In the genomic region with DNA sequence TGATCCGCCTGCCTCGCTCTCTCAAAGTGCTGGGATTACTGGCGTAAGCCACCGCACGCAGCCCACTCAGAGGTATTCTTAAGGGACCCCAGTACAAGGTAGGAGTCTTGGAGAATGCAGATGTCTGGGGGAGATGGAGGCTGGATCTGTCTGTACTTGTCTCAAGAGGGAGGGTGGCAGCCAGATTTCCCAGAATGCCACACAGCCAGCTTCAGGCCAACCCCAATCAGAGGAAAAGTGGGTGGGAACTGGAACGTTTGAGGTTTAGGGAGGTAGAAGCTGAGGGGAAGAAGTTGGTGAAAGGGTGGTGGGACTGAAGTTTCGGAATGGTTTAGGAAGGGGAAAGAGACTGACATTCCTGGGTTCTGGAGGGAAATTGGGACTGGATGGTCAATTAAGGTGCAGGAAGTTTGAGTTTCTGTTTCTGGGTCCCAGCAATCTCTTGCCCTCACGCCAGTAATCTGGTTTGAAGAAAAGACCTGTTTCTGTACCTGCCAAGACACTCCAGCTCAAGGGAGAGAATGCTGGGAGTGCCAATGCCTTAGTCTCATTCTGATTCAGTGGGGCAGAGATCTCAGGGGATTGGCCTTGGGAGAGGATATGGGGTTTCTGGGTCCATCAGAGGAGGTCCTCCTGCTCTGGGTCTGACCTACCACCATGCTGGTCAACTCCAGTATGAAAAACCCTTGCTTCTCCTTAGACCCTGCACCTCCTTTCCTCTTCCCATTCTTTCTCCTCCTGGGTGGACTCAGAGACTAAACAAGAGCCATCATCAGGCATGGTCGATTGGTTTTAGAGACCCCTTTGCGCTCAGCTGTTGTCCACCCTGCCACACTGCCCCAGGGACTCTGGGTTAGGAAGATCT, we compare ENCODE assay signal across 16 cellular contexts. TPM values are rescaled to one million over a fixed set of nuclear protein-coding genes. Genes with fewer than 3 reads are reported as not detected.
DNase-seq lines count a peak whose midpoint lies in the region; ATAC-seq and TF ChIP-seq lines count a peak whose summit lies in the region.
"Had no signal": no experiment of that assay in that cellular context is flagged by ENCODE, and none has a peak within 500 bp of the region (broad histone marks: within the 10 kb centered on the region; RNA-seq: fewer than 3 reads in every experiment).

No MANE protein-coding gene starts in this region.

- H3K23ac ChIP-seq in mesendoderm (ENCODE audit: low read length) = no peak overlapping the region

- ATAC-seq in Right ventricle myocardium superior (ENCODE audit: poor library complexity) = no peak
- no peak for ATAC-seq in left ventricle myocardium superior
- no peak for ATAC-seq in HG03159 (IDR thresholded peaks at IDR 0.05; ENCODE audit: unreplicated experiment)
- ATAC-seq in GM19351 (IDR thresholded peaks at IDR 0.05; ENCODE audit: unreplicated experiment) = no peak
- ATAC-seq: stimulated activated naive CD8-positive, alpha-beta T cell treated with anti-CD3 and anti-CD28 coated beads, Interleukin-15, amount 100 ng/mL, for 72 hours had no signal

- H3K36me3 ChIP-seq in mesendoderm (ENCODE audit: control insufficient read depth, insufficient read depth, low read length) (peaks cover 15% of the 10 kb centered on the region), vagina (peaks cover 7 to 29% of the 10 kb centered on the region in 2 donors)
- H3K36me3 ChIP-seq: ovary had no signal

- TF ChIP-seq CTCF in MCF 10A (IDR thresholded peaks at IDR 0.05; ENCODE audit: unreplicated experiment) (no peak), vagina (IDR thresholded peaks at IDR 0.05) (no peak)

- no peak for TF ChIP-seq POLR2A in vagina (IDR thresholded peaks at IDR 0.05)

- H3K9me3 ChIP-seq in vagina = no peaks in the 10 kb centered on the region
- H3K9me3 ChIP-seq: lower lobe of right lung, ovary had no signal

- peaks cover 2% of the 10 kb centered on the region for H3K79me1 ChIP-seq in mesendoderm (ENCODE audit: low read length)

- H3K56ac ChIP-seq in mesendoderm (ENCODE audit: low read length) = peak overlapping the region; percentile 11

- H3K27ac ChIP-seq in mesendoderm (ENCODE audit: low read depth, low read length) (no peak overlapping the region), vagina (peak overlapping the region; percentile 7)
- H3K27ac ChIP-seq: lower lobe of right lung, ovary had no signal

- intact Hi-C loops in Right ventricle myocardium superior (cut with DNase I) = no loop called here
- intact Hi-C loops in left ventricle myocardium superior (cut with micrococcal nuclease) = no loop called here
- intact Hi-C loops in MCF 10A (cut with micrococcal nuclease) = no loop called here
- intact Hi-C loops in vagina (cut with DNase I) = no loop called here

- H3K79me2 ChIP-seq in mesendoderm (ENCODE audit: control insufficient read depth, insufficient read depth, low read length) = no peaks in the 10 kb centered on the region

- H3K4me3 ChIP-seq in mesendoderm (ENCODE audit: low read length) (no peak overlapping the region), vagina (no peak overlapping the region)
- H3K4me3 ChIP-seq: lower lobe of right lung, ovary had no signal

- WGBS in mesendoderm (ENCODE audit: extremely low coverage, insufficient coverage, low lambda C conversion rate) = no CpG with 5 or more reads among the region's 10 CpGs

- H3K36me3 Mint-ChIP-seq in MCF 10A (ENCODE audit: insufficient read depth, unreplicated experiment) = peaks cover 35% of the 10 kb centered on the region
- H3K36me3 Mint-ChIP-seq: IgD-negative memory B cell had no signal

- POLR2A ChIA-PET in MCF 10A (lab: Yijun Ruan, JAX) = interaction anchor here (0.6 to 1.9 kb wide), 5 partner anchors 12 to 718 kb away, joined by 3 to 5 read pairs (median 3); no protein-coding TSS in a partner anchor

- no peak overlapping the region for H4K8ac ChIP-seq in mesendoderm (ENCODE audit: low read depth, low read length)

- no TSS peak for BruUV-seq in MCF 10A (replicated peaks; lab: Mats Ljungman, UMichigan)

- no peak overlapping the region for H3K4ac ChIP-seq in mesendoderm (ENCODE audit: low read depth, low read length)

- H3K4me3 Mint-ChIP-seq in MCF 10A (ENCODE audit: unreplicated experiment) = no peak overlapping the region

- H3K27ac Mint-ChIP-seq in MCF 10A (ENCODE audit: low read depth, unreplicated experiment) = peak overlapping the region; percentile 31

- DNase-seq in Right ventricle myocardium superior (peak; percentile 18), left ventricle myocardium superior (no peak), MCF 10A (ENCODE audit: unreplicated experiment) (peak; percentile 28), mesendoderm (no peak), vagina (ENCODE audit: extremely low spot score in 2 of 2) (no peak), Kasumi-1 (lab: John Stamatoyannopoulos, UW) (no peak)
- DNase-seq: activated CD4-positive, CD25-positive, alpha-beta regulatory T cell treated with anti-CD3 and anti-CD28 coated beads, Interleukin-2, amount 50 U/mL, for 72 hours; H7; lower lobe of right lung; NCI-H510A treated with DMSO at 0.1 percent for 48 hours; ovary; stimulated activated naive CD8-positive, alpha-beta T cell treated with anti-CD3 and anti-CD28 coated beads, Interleukin-15, amount 100 ng/mL, for 72 hours had no signal

- no peaks in the 10 kb centered on the region for H3K27me3 ChIP-seq in mesendoderm (ENCODE audit: insufficient read depth, low read length, poor library complexity)
- H3K27me3 ChIP-seq in vagina = no peaks in the 10 kb centered on the region
- H3K27me3 ChIP-seq: ovary had no signal

- H2BK15ac ChIP-seq in mesendoderm (replicated peaks; ENCODE audit: low read depth) = no peak overlapping the region

- no peaks in the 10 kb centered on the region for H3K9me3 Mint-ChIP-seq in MCF 10A (ENCODE audit: unreplicated experiment)
- H3K9me3 Mint-ChIP-seq: IgD-negative memory B cell; stimulated activated naive CD8-positive, alpha-beta T cell treated with anti-CD3 and anti-CD28 coated beads, Interleukin-15, amount 100 ng/mL, for 72 hours had no signal

- H3K4me1 Mint-ChIP-seq in MCF 10A (ENCODE audit: insufficient read depth, unreplicated experiment) = peaks cover 35% of the 10 kb centered on the region

- H2BK120ac ChIP-seq in mesendoderm (ENCODE audit: low read depth, low read length) = no peak overlapping the region

- H2AK5ac ChIP-seq in mesendoderm (ENCODE audit: low read length) = no peak overlapping the region

- no peak overlapping the region for H3K4me2 ChIP-seq in mesendoderm (ENCODE audit: low read length)

- CTCF ChIA-PET in MCF 10A (lab: Yijun Ruan, JAX) = interaction anchor here (0.6 to 4.1 kb wide), 30 partner anchors 8 to 387 kb away, joined by 3 to 80 read pairs (median 4); a partner anchor contains a TSS

- H3K4me1 ChIP-seq in mesendoderm (ENCODE audit: control insufficient read depth, low read depth, low read length) (peaks cover 28% of the 10 kb centered on the region), vagina (peaks cover 51% of the 10 kb centered on the region)

- no peak overlapping the region for H2BK5ac ChIP-seq in mesendoderm (ENCODE audit: low read length)

- no peak overlapping the region for H3K18ac ChIP-seq in mesendoderm (ENCODE audit: low read length)

- H4K5ac ChIP-seq in mesendoderm (ENCODE audit: low read length) = no peak overlapping the region

- H3K9ac ChIP-seq in mesendoderm (ENCODE audit: low read length) = no peak overlapping the region

- no peaks in the 10 kb centered on the region for H3K27me3 Mint-ChIP-seq in MCF 10A (ENCODE audit: insufficient read depth, unreplicated experiment)
- H3K27me3 Mint-ChIP-seq: IgD-negative memory B cell; stimulated activated naive CD8-positive, alpha-beta T cell treated with anti-CD3 and anti-CD28 coated beads, Interleukin-15, amount 100 ng/mL, for 72 hours had no signal

RNA-seq across cellular contexts. Expression of a gene that starts 8.2 kb away (rescaled TPM):
- 10.7 TPM for total RNA-seq in Right ventricle myocardium superior
- 7.7 TPM for total RNA-seq in left ventricle myocardium superior
- 8.3 and 9.0 TPM in 2 replicates for total RNA-seq in MCF 10A (2022)
- polyA plus RNA-seq in mesendoderm (2013, experiment 1 of 2) = 6.6 TPM
- polyA plus RNA-seq in mesendoderm (2013, experiment 2 of 2) = 6.0 TPM
- total RNA-seq in vagina = 38.8 TPM

RNA-seq across cellular contexts. Expression of a gene that starts 26.3 kb away (rescaled TPM):
- 51.6 TPM for total RNA-seq in Right ventricle myocardium superior
- total RNA-seq in left ventricle myocardium superior = 44.1 TPM
- 110 and 184 TPM in 2 replicates for total RNA-seq in MCF 10A (2022)
- 39.8 TPM for polyA plus RNA-seq in mesendoderm (2013, experiment 1 of 2)
- 35.6 TPM for polyA plus RNA-seq in mesendoderm (2013, experiment 2 of 2)
- total RNA-seq in vagina = 95.0 TPM

RNA-seq across cellular contexts. Expression of a gene that starts 28.4 kb away (rescaled TPM):
- not detected for total RNA-seq in Right ventricle myocardium superior
- not detected for total RNA-seq in left ventricle myocardium superior
- total RNA-seq in MCF 10A (2022) = 0.17 TPM in 1 of 2 replicates, not detected in the other
- not detected for polyA plus RNA-seq in mesendoderm (2013, experiment 1 of 2)
- not detected for polyA plus RNA-seq in mesendoderm (2013, experiment 2 of 2)
- not detected for total RNA-seq in vagina
- total RNA-seq: H7 had no signal
- polyA plus RNA-seq: AG04450, IgD-negative memory B cell had no signal

Comparison
In these comparisons a context has a peak if more than half of its experiments do, and no peak if none do; other contexts are left out.
1. DNase-seq: peak in Right ventricle myocardium superior (single experiment) and MCF 10A (single experiment); none in left ventricle myocardium superior (single experiment), mesendoderm (single experiment), vagina (0 of 2) and Kasumi-1 (0 of 2).